10 cellular contexts compared by ENCODE assay signal in genomic region chr1:15352122-15352957, GRCh38. TPM values are rescaled to one million over a fixed set of nuclear protein-coding genes. Genes with fewer than 3 reads are reported as not detected.
DNase-seq lines count a peak whose midpoint lies in the region; ATAC-seq, FAIRE-seq and TF ChIP-seq lines count a peak whose summit lies in the region.
"Had no signal": no experiment of that assay in that cellular context is flagged by ENCODE, and none has a peak within 500 bp of the region (broad histone marks: within the 10 kb centered on the region; RNA-seq: fewer than 3 reads in every experiment).

No MANE protein-coding gene starts in this region.

- no peak for FAIRE-seq in pancreas (lab: Jason Lieb, UNC)

- no peak for TF ChIP-seq CTCF in RWPE1 (conservative IDR thresholded peaks at IDR 0.05; ENCODE audit: low read depth)
- no peak for TF ChIP-seq CTCF in MCF 10A (IDR thresholded peaks at IDR 0.05; ENCODE audit: unreplicated experiment)
- TF ChIP-seq CTCF in pancreas (IDR thresholded peaks at IDR 0.05): no peak
- no peak for TF ChIP-seq CTCF in suprapubic skin (IDR thresholded peaks at IDR 0.05)

- intact Hi-C loops in MCF 10A (cut with micrococcal nuclease) (no loop called here), pancreas (cut with DNase I) (no loop called here)

- no peaks in the 10 kb centered on the region for H3K9me3 ChIP-seq in pancreas
- H3K9me3 ChIP-seq in suprapubic skin: no peaks in the 10 kb centered on the region

- peaks cover 4 to 21% (median 10%) of the 10 kb centered on the region in 3 donors for H3K4me1 ChIP-seq in pancreas
- H3K4me1 ChIP-seq in suprapubic skin: peaks cover 10% of the 10 kb centered on the region

- POLR2A ChIA-PET in RWPE1 (lab: Yijun Ruan, JAX; ENCODE audit: low non-redundant PET) (interaction anchor here (0.7 kb wide), 1 partner anchor 11 kb away, joined by 3 read pairs; no protein-coding TSS in a partner anchor), MCF 10A (lab: Yijun Ruan, JAX) (interaction anchor here (1.5 kb wide), 1 partner anchor 32 kb away, joined by 4 read pairs; no protein-coding TSS in a partner anchor)

- WGBS in pancreas, 2 donors: 51 to 52% methylated on average over 12 of the region's 12 CpGs
- 61% methylated on average over 12 of the region's 12 CpGs for WGBS in suprapubic skin

- H3K36me3 Mint-ChIP-seq in MCF 10A (ENCODE audit: insufficient read depth, unreplicated experiment): no peaks in the 10 kb centered on the region
- H3K36me3 Mint-ChIP-seq: CD4-positive, CD25-positive, alpha-beta regulatory T cell; stimulated activated naive B cell treated with anti-CD40 and anti-IgM and Interleukin-4, amounts not matched to agents 10 μg/mL and 1 μg/mL and 100 μg/mL, for 72 hours had no signal

- TF ChIP-seq EP300 in suprapubic skin (IDR thresholded peaks at IDR 0.05): no peak

- peak; percentile 88 to 94 (median 90) for ATAC-seq in pancreas
- ATAC-seq in HG03039 (IDR thresholded peaks at IDR 0.05; ENCODE audit: unreplicated experiment): no peak

- no peak for TF ChIP-seq POLR2A in suprapubic skin (IDR thresholded peaks at IDR 0.05)

- DNase-seq in NK-92 treated with Interleukin-12 subunit alpha and Interleukin-12 subunit beta, amount 100 ng/mL, for 24 hours (lab: John Stamatoyannopoulos, UW): peak; percentile 63
- DNase-seq in NK-92 (lab: John Stamatoyannopoulos, UW; ENCODE audit: unreplicated experiment) (no peak), RWPE1 (ENCODE audit: low spot score) (peak; percentile 95), MCF 10A (ENCODE audit: unreplicated experiment) (peak; percentile 97), pancreas (peak in 4 of 6 donors; percentile 66 to 78 (median 72)), NCI-H2227 treated with DMSO at 0.1 percent for 48 hours (lab: John Stamatoyannopoulos, UW) (no peak), suprapubic skin (ENCODE audit: low spot score in 2 of 2) (no peak)
- DNase-seq: stimulated activated naive B cell treated with anti-CD40 and anti-IgM and Interleukin-4, amounts not matched to agents 10 μg/mL and 1 μg/mL and 100 μg/mL, for 72 hours had no signal

- CTCF ChIA-PET in RWPE1 (lab: Yijun Ruan, JAX) (interaction anchor here (1.0 kb wide), 1 partner anchor 29 kb away, joined by 3 read pairs; no protein-coding TSS in a partner anchor), MCF 10A (lab: Yijun Ruan, JAX) (no interaction called here)

- H3K4me1 Mint-ChIP-seq in MCF 10A (ENCODE audit: insufficient read depth, unreplicated experiment): peaks cover 51% of the 10 kb centered on the region

- H3K27me3 Mint-ChIP-seq in MCF 10A (ENCODE audit: insufficient read depth, unreplicated experiment): no peaks in the 10 kb centered on the region

- no peaks in the 10 kb centered on the region for H3K27me3 ChIP-seq in pancreas
- H3K27me3 ChIP-seq in suprapubic skin: no peaks in the 10 kb centered on the region

- H3K27ac ChIP-seq in RWPE1 (peak overlapping the region; percentile 74), pancreas (peak overlapping the region in 2 of 4 donors; percentile 30 to 53), suprapubic skin (no peak overlapping the region)

- BruUV-seq in MCF 10A (replicated peaks; lab: Mats Ljungman, UMichigan): no TSS peak

- peak overlapping the region; percentile 36 for H3K4me3 Mint-ChIP-seq in MCF 10A (ENCODE audit: unreplicated experiment)
- H3K4me3 Mint-ChIP-seq: CD4-positive, CD25-positive, alpha-beta regulatory T cell; stimulated activated naive B cell treated with anti-CD40 and anti-IgM and Interleukin-4, amounts not matched to agents 10 μg/mL and 1 μg/mL and 100 μg/mL, for 72 hours had no signal

- H3K36me3 ChIP-seq in pancreas (no peaks in the 10 kb centered on the region), suprapubic skin (no peaks in the 10 kb centered on the region)

- peak overlapping the region; percentile 93 for H3K27ac Mint-ChIP-seq in MCF 10A (ENCODE audit: low read depth, unreplicated experiment)
- H3K27ac Mint-ChIP-seq: stimulated activated naive B cell treated with anti-CD40 and anti-IgM and Interleukin-4, amounts not matched to agents 10 μg/mL and 1 μg/mL and 100 μg/mL, for 72 hours had no signal

- H3K9me3 Mint-ChIP-seq in MCF 10A (ENCODE audit: unreplicated experiment): no peaks in the 10 kb centered on the region
- H3K9me3 Mint-ChIP-seq: CD4-positive, CD25-positive, alpha-beta regulatory T cell; stimulated activated naive B cell treated with anti-CD40 and anti-IgM and Interleukin-4, amounts not matched to agents 10 μg/mL and 1 μg/mL and 100 μg/mL, for 72 hours had no signal

- H3K4me3 ChIP-seq in pancreas: no peak overlapping the region
- H3K4me3 ChIP-seq in suprapubic skin: no peak overlapping the region

RNA-seq across cellular contexts. Expression of gene EFHD2, which starts 57.3 kb away (rescaled TPM):
- 45.1 and 48.5 TPM in 2 replicates for total RNA-seq in MCF 10A (2022)
- 10 to 100 TPM; 35.9 to 43.6 (median 38.8) TPM for total RNA-seq in pancreas
- polyA plus RNA-seq in pancreas: 10 to 100 TPM; 30.5 to 47.4 TPM
- 10 to 100 TPM; 43.5 to 54.4 (median 49.9) TPM for total RNA-seq in suprapubic skin

Comparison
In these comparisons a context has a peak if more than half of its experiments do, and no peak if none do; other contexts are left out.
1. DNase-seq: peak in NK-92 treated with Interleukin-12 subunit alpha and Interleukin-12 subunit beta, amount 100 ng/mL, for 24 hours (single experiment), RWPE1 (single experiment), MCF 10A (single experiment) and pancreas (4 of 6); none in NK-92 (single experiment), NCI-H2227 treated with DMSO at 0.1 percent for 48 hours (single experiment) and suprapubic skin (0 of 2).